Comparison of ENCODE assay signal across 8 cellular contexts in the genomic region with DNA sequence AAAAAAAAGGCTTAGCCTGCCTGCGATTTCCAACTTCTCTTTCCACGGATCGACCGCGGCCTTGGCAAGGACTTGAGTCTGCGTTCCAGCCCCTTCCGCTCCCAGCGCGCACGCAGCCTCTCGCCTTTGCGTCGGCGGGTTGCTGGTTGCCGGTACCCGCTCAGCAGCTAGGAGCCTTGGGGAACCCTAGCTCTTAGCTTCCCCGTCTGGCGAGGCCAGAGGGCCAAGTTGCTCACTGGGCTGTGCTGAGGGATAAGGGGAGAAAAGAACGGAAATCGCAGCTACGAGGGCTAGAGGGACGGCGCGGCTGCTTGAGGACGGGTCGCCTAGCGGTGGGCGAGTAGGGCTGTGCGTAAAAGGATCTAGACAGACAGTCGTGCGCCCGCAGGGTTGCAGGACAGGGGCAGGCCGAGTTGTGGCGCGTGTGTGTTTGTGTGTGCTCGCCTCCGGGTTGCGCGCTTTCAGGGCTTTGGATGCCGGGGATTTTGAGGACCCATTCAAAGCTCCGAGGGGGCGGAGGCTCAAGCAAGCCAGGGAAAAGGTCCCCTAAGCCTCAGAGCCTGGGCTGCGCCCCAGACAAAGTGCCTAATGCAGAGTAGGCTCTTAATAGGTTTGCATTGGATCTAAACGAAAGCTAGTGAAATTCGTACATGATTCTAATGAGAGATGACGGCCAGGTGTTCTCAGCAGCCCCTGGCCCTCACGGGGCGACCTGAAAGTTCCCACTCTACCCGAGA. TPM values are rescaled to one million over a fixed set of nuclear protein-coding genes. Genes with fewer than 3 reads are reported as not detected.
DNase-seq lines count a peak whose midpoint lies in the region; ATAC-seq and TF ChIP-seq lines count a peak whose summit lies in the region.

No MANE protein-coding gene starts in this region.

- H3K9me3 ChIP-seq in HUES48 (ENCODE audit: control insufficient read depth, insufficient read depth, low read length) (no peaks in the 10 kb centered on the region), esophagus squamous epithelium (no peaks in the 10 kb centered on the region)

- TF ChIP-seq POLR2A in esophagus squamous epithelium (IDR thresholded peaks at IDR 0.05): no peak

- no peaks in the 10 kb centered on the region for H3K9me3 Mint-ChIP-seq in WTC11
- no peaks in the 10 kb centered on the region for H3K9me3 Mint-ChIP-seq in naive thymus-derived CD8-positive, alpha-beta T cell

- H3K27ac Mint-ChIP-seq in WTC11: no peak overlapping the region
- peak overlapping the region in 1 of 10 donors; percentile 6 for H3K27ac Mint-ChIP-seq in naive thymus-derived CD8-positive, alpha-beta T cell

- 2 to 8% methylated on average over 24 to 36 of the region's 49 CpGs for WGBS in esophagus squamous epithelium, 2 donors

- peak; percentile 68 for DNase-seq in AG10803 (ENCODE audit: low read depth)
- peak; percentile 74 for DNase-seq in WTC11 (ENCODE audit: low spot score)
- DNase-seq in esophagus squamous epithelium (lab: John Stamatoyannopoulos, UW): no peak
- no peak for DNase-seq in naive thymus-derived CD8-positive, alpha-beta T cell
- DNase-seq in mesenteric fat pad (ENCODE audit: low spot score): no peak

- H3K4me3 Mint-ChIP-seq in WTC11: peak overlapping the region; percentile 63
- peak overlapping the region; percentile 46 to 82 (median 72) for H3K4me3 Mint-ChIP-seq in naive thymus-derived CD8-positive, alpha-beta T cell

- POLR2A ChIA-PET in WTC11 (lab: Charles Lee): interaction anchor here (0.7 kb wide), 1 partner anchor 56 kb away, joined by 7 read pairs; no protein-coding TSS in a partner anchor
- POLR2A ChIA-PET in naive thymus-derived CD8-positive, alpha-beta T cell (lab: Charles Lee): no interaction called here

- peaks cover 96% of the 10 kb centered on the region for H3K27me3 Mint-ChIP-seq in WTC11 (ENCODE audit: low read depth)
- H3K27me3 Mint-ChIP-seq in naive thymus-derived CD8-positive, alpha-beta T cell: peaks cover 45 to 93% (median 70%) of the 10 kb centered on the region in 5 donors

- H3K27me3 ChIP-seq in HUES48 (ENCODE audit: control insufficient read depth, insufficient read depth, low read length): peaks cover 92% of the 10 kb centered on the region
- H3K27me3 ChIP-seq in esophagus squamous epithelium: peaks cover 12 to 100% (median 19%) of the 10 kb centered on the region in 4 donors

- 0 out of 2 replicates have a peak, but pooled peaks have one; percentile 12 for TF ChIP-seq CTCF in AG10803 (conservative IDR thresholded peaks at IDR 0.05; ENCODE audit: low read length)
- TF ChIP-seq CTCF in WTC11 (IDR thresholded peaks at IDR 0.05): no peak
- TF ChIP-seq CTCF in esophagus squamous epithelium (IDR thresholded peaks at IDR 0.05): peak in 1 of 6 experiments; percentile 21

- H3K4me1 ChIP-seq in HUES48 (ENCODE audit: control insufficient read depth, insufficient read depth, low read length): peaks cover 40% of the 10 kb centered on the region
- peaks cover 41 to 65% (median 45%) of the 10 kb centered on the region in 3 donors for H3K4me1 ChIP-seq in esophagus squamous epithelium

- CTCF ChIA-PET in WTC11 (lab: Charles Lee): interaction anchor here (0.5 to 3.6 kb wide), 10 partner anchors 9 to 582 kb away, joined by 3 to 42 read pairs (median 5); partner anchors contain the start of gene NR2E1

- H3K4me3 ChIP-seq in AG10803 (ENCODE audit: low read length): peak overlapping the region; percentile 56
- peak overlapping the region; percentile 44 for H3K4me3 ChIP-seq in HUES48 (ENCODE audit: low read depth, low read length)
- H3K4me3 ChIP-seq in esophagus squamous epithelium: peak overlapping the region; percentile 15 to 61 (median 46)

- H3K27ac ChIP-seq in HUES48 (ENCODE audit: low read depth, low read length) (no peak overlapping the region), esophagus squamous epithelium (no peak overlapping the region)

- peak; percentile 45 for ATAC-seq in WTC11
- ATAC-seq in naive thymus-derived CD8-positive, alpha-beta T cell: peak; percentile 23 to 24
- no peak for ATAC-seq in GM19452 (IDR thresholded peaks at IDR 0.05; ENCODE audit: unreplicated experiment)
- ATAC-seq in GM21447 (IDR thresholded peaks at IDR 0.05; ENCODE audit: unreplicated experiment): no peak

- H3K36me3 ChIP-seq in HUES48 (ENCODE audit: control insufficient read depth, insufficient read depth, low read length): no peaks in the 10 kb centered on the region
- no peaks in the 10 kb centered on the region for H3K36me3 ChIP-seq in esophagus squamous epithelium

- H3K9ac ChIP-seq in HUES48 (ENCODE audit: low read depth, low read length): no peak overlapping the region

- peaks cover 48% of the 10 kb centered on the region for H3K4me1 Mint-ChIP-seq in WTC11
- peaks cover 30 to 55% (median 47%) of the 10 kb centered on the region in 4 donors for H3K4me1 Mint-ChIP-seq in naive thymus-derived CD8-positive, alpha-beta T cell

- intact Hi-C loops in esophagus squamous epithelium (cut with DNase I): no loop called here

- no peaks in the 10 kb centered on the region for H3K36me3 Mint-ChIP-seq in WTC11
- peaks cover 0 to 7% (median 5%) of the 10 kb centered on the region in 3 donors for H3K36me3 Mint-ChIP-seq in naive thymus-derived CD8-positive, alpha-beta T cell

TF ChIP-seq in WTC11, 78 proteins besides CTCF, POLR2A, EP300 and RAD21 (continues in another document):
- TF ChIP-seq CBFB (CRISPR knock-in tag; IDR thresholded peaks at IDR 0.05; ENCODE audit: low read depth) (no peak), ZNF671 (CRISPR knock-in tag; IDR thresholded peaks at IDR 0.05) (no peak), CREB1 (CRISPR knock-in tag; IDR thresholded peaks at IDR 0.05) (no peak), FOXP1 (CRISPR knock-in tag; IDR thresholded peaks at IDR 0.05; ENCODE audit: borderline replicate concordance) (no peak), TEAD4 (CRISPR knock-in tag; IDR thresholded peaks at IDR 0.05) (no peak), ZMAT4 (CRISPR knock-in tag; IDR thresholded peaks at IDR 0.05) (no peak), RORB (CRISPR knock-in tag; IDR thresholded peaks at IDR 0.05) (no peak), PREB (CRISPR knock-in tag; IDR thresholded peaks at IDR 0.05; ENCODE audit: borderline replicate concordance) (no peak), TP53 (CRISPR knock-in tag; IDR thresholded peaks at IDR 0.05) (0 out of 2 replicates have a peak, but pooled peaks have one; percentile 35), MAX (CRISPR knock-in tag; IDR thresholded peaks at IDR 0.05) (no peak), ETV6 (CRISPR knock-in tag; IDR thresholded peaks at IDR 0.05) (peak; percentile 11; the same call in 1 of the 2 replicates), E2F1 (CRISPR knock-in tag; IDR thresholded peaks at IDR 0.05) (no peak)
- TF ChIP-seq, protein P1, sequence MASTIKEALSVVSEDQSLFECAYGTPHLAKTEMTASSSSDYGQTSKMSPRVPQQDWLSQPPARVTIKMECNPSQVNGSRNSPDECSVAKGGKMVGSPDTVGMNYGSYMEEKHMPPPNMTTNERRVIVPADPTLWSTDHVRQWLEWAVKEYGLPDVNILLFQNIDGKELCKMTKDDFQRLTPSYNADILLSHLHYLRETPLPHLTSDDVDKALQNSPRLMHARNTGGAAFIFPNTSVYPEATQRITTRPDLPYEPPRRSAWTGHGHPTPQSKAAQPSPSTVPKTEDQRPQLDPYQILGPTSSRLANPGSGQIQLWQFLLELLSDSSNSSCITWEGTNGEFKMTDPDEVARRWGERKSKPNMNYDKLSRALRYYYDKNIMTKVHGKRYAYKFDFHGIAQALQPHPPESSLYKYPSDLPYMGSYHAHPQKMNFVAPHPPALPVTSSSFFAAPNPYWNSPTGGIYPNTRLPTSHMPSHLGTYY (CRISPR knock-in tag; IDR thresholded peaks at IDR 0.05): no peak
- TF ChIP-seq, protein P2, sequence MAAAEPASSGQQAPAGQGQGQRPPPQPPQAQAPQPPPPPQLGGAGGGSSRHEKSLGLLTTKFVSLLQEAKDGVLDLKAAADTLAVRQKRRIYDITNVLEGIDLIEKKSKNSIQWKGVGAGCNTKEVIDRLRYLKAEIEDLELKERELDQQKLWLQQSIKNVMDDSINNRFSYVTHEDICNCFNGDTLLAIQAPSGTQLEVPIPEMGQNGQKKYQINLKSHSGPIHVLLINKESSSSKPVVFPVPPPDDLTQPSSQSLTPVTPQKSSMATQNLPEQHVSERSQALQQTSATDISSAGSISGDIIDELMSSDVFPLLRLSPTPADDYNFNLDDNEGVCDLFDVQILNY (CRISPR knock-in tag; IDR thresholded peaks at IDR 0.05): no peak

RNA-seq across cellular contexts. Expression of gene OSTM1, which starts 40.5 kb away (rescaled TPM):
- total RNA-seq in WTC11 (2021): 25.3 to 34.1 TPM (median 27.6 TPM) in 3 replicates
- total RNA-seq in esophagus squamous epithelium: 10 to 100 TPM; 12.6 to 27.1 (median 14.7) TPM
- total RNA-seq in naive thymus-derived CD8-positive, alpha-beta T cell: 10 to 100 TPM; 40.8 to 42.9 TPM
- polyA plus RNA-seq in naive thymus-derived CD8-positive, alpha-beta T cell: 10 to 100 TPM; 34.1 to 49.6 (median 40.3) TPM
- total RNA-seq in mesenteric fat pad: 106 TPM

RNA-seq across cellular contexts. Expression of gene NR2E1, which starts 50.8 kb away (rescaled TPM):
- not detected in 3 replicates for total RNA-seq in WTC11 (2021)
- total RNA-seq in esophagus squamous epithelium: not detected
- not detected for total RNA-seq in naive thymus-derived CD8-positive, alpha-beta T cell
- polyA plus RNA-seq in naive thymus-derived CD8-positive, alpha-beta T cell: not detected
- not detected for total RNA-seq in mesenteric fat pad

Comparison
In these comparisons a context has a peak if more than half of its experiments do, and no peak if none do; other contexts are left out.
1. DNase-seq: peak in AG10803 (single experiment) and WTC11 (single experiment); none in esophagus squamous epithelium (single experiment), naive thymus-derived CD8-positive, alpha-beta T cell (0 of 10) and mesenteric fat pad (single experiment).
2. ATAC-seq: peak in WTC11 (single experiment) and naive thymus-derived CD8-positive, alpha-beta T cell (2 of 2); none in GM19452 (single experiment) and GM21447 (single experiment).
3. Peak in every context shown above with its lines, with median percentiles within 50 percentile points of each other: H3K4me3 ChIP-seq.